ENCODE assay signal across 28 cellular contexts in genomic region chr6:66638518-66638917, GRCh38.
"Had no signal": no experiment of that assay in that cellular context is flagged by ENCODE, and none has a peak within 500 bp of the region (broad histone marks: within the 10 kb centered on the region; RNA-seq: fewer than 3 reads in every experiment).

No MANE protein-coding gene starts in this region.

- H3K27ac Mint-ChIP-seq: mesothelial cell of epicardium; naive B cell; natural killer cell; stimulated activated naive B cell treated with anti-CD40 and anti-IgM and Interleukin-4, amounts not matched to agents 10 μg/mL and 1 μg/mL and 100 μg/mL, for 72 hours had no signal

- H3K27me3 Mint-ChIP-seq: naive B cell; stimulated activated naive B cell treated with anti-CD40 and anti-IgM and Interleukin-4, amounts not matched to agents 10 μg/mL and 1 μg/mL and 100 μg/mL, for 72 hours had no signal

- H3K4me1 Mint-ChIP-seq: mesothelial cell of epicardium; naive B cell; natural killer cell; stimulated activated naive B cell treated with anti-CD40 and anti-IgM and Interleukin-4, amounts not matched to agents 10 μg/mL and 1 μg/mL and 100 μg/mL, for 72 hours had no signal

- H3K4me1 ChIP-seq: left ventricle myocardium inferior, pancreas, prostate gland, stomach, testis, thyroid gland, transverse colon, upper lobe of left lung, vagina had no signal

- H3K27ac ChIP-seq: left ventricle myocardium inferior, pancreas, prostate gland, skin epidermis, stomach, testis, thyroid gland, transverse colon, upper lobe of left lung, vagina had no signal

- H3K36me3 ChIP-seq: left ventricle myocardium inferior, pancreas, prostate gland, stomach, thyroid gland, transverse colon, upper lobe of left lung, vagina had no signal

- H3K4me3 ChIP-seq: left ventricle myocardium inferior, lung, pancreas, prostate gland, skin epidermis, stomach, testis, thyroid gland, transverse colon, upper lobe of left lung, vagina had no signal

- FAIRE-seq: keratinocyte had no signal

- H3K9me3 ChIP-seq: pancreas, prostate gland, testis, thyroid gland, upper lobe of left lung, vagina had no signal

- ATAC-seq: left colon; natural killer cell; pancreas; right cardiac atrium; sciatic nerve; stimulated activated naive B cell treated with anti-CD40 and anti-IgM and Interleukin-4, amounts not matched to agents 10 μg/mL and 1 μg/mL and 100 μg/mL, for 72 hours; stimulated activated naive CD8-positive, alpha-beta T cell treated with anti-CD3 and anti-CD28 coated beads, Interleukin-15, Interleukin-2, amounts not matched to agents 100 U/mL and 50 U/mL, for 24 hours had no signal

- H3K27me3 ChIP-seq: pancreas, stomach, testis, thyroid gland, transverse colon, upper lobe of left lung, vagina had no signal

- H3K4me3 Mint-ChIP-seq: mesothelial cell of epicardium; naive B cell; natural killer cell; stimulated activated naive B cell treated with anti-CD40 and anti-IgM and Interleukin-4, amounts not matched to agents 10 μg/mL and 1 μg/mL and 100 μg/mL, for 72 hours had no signal

- H3K36me3 Mint-ChIP-seq: mesothelial cell of epicardium; naive B cell; natural killer cell; stimulated activated naive B cell treated with anti-CD40 and anti-IgM and Interleukin-4, amounts not matched to agents 10 μg/mL and 1 μg/mL and 100 μg/mL, for 72 hours had no signal

- DNase-seq: hippocampal formation; left colon; left ventricle myocardium inferior; mesendoderm; naive B cell; natural killer cell; pancreas; posterior cingulate gyrus; retina; right cardiac atrium; stimulated activated CD4-positive, alpha-beta T cell treated with anti-CD3 and anti-CD28 coated beads, Interleukin-12 subunit alpha, Interleukin-12 subunit beta, amount 100 ng/mL, for 4 hours; stimulated activated CD4-positive, alpha-beta T cell treated with anti-CD3 and anti-CD28 coated beads, Interleukin-15, amount 100 ng/mL, for 24 hours; stimulated activated CD4-positive, alpha-beta T cell treated with anti-CD3 and anti-CD28 coated beads, Interleukin-2, amount 100 ng/mL, for 24 hours; stimulated activated CD4-positive, alpha-beta T cell treated with anti-CD3 and anti-CD28 coated beads, Interleukin-4, amount 100 ng/mL, for 1 hour; stimulated activated naive B cell treated with anti-CD40 and anti-IgM and Interleukin-4, amounts not matched to agents 10 μg/mL and 1 μg/mL and 100 μg/mL, for 72 hours; stimulated activated naive CD8-positive, alpha-beta T cell treated with anti-CD3 and anti-CD28 coated beads, Interleukin-15, Interleukin-2, amounts not matched to agents 100 U/mL and 50 U/mL, for 24 hours; stomach; testis; thyroid gland; transverse colon; upper lobe of left lung had no signal
